In genomic region chr3:19348929-19349564, GRCh38 we compare ENCODE assay signal across 9 cellular contexts.
DNase-seq lines count a peak whose midpoint lies in the region; ATAC-seq and TF ChIP-seq lines count a peak whose summit lies in the region.
"Had no signal": no experiment of that assay in that cellular context is flagged by ENCODE, and none has a peak within 500 bp of the region (broad histone marks: within the 10 kb centered on the region; RNA-seq: fewer than 3 reads in every experiment).

No MANE protein-coding gene starts in this region.

- peak; percentile 56 for TF ChIP-seq CTCF in Calu3 (IDR thresholded peaks at IDR 0.05; ENCODE audit: unreplicated experiment)
- peak; percentile 54 for TF ChIP-seq CTCF in fibroblast of villous mesenchyme (IDR thresholded peaks at IDR 0.05; ENCODE audit: insufficient read depth, low read depth, low read length)

- no peaks in the 10 kb centered on the region for H3K9me3 Mint-ChIP-seq in Calu3 (ENCODE audit: low read depth, unreplicated experiment)
- H3K9me3 Mint-ChIP-seq in stimulated activated naive CD8-positive, alpha-beta T cell treated with anti-CD3 and anti-CD28 coated beads, Interleukin-15, amount 100 ng/mL, for 72 hours = no peaks in the 10 kb centered on the region
- H3K9me3 Mint-ChIP-seq: T-helper 1 cell treated with Interleukin-12 subunit alpha and Interleukin-12 subunit beta and Interleukin-4 antibody, amounts not matched to agents 30 μg/mL and 1 μg/mL, for 36 hours had no signal

- H3K4me1 Mint-ChIP-seq in Calu3 (ENCODE audit: low read depth, unreplicated experiment) = no peaks in the 10 kb centered on the region
- no peaks in the 10 kb centered on the region for H3K4me1 Mint-ChIP-seq in stimulated activated naive CD8-positive, alpha-beta T cell treated with anti-CD3 and anti-CD28 coated beads, Interleukin-15, amount 100 ng/mL, for 72 hours

- H3K27me3 Mint-ChIP-seq in Calu3 (ENCODE audit: unreplicated experiment) = no peaks in the 10 kb centered on the region
- no peaks in the 10 kb centered on the region for H3K27me3 Mint-ChIP-seq in stimulated activated naive CD8-positive, alpha-beta T cell treated with anti-CD3 and anti-CD28 coated beads, Interleukin-15, amount 100 ng/mL, for 72 hours

- H3K4me3 ChIP-seq in fibroblast of villous mesenchyme (ENCODE audit: low read depth, low read length) = no peak overlapping the region

- H3K27ac Mint-ChIP-seq in Calu3 (ENCODE audit: unreplicated experiment) = no peak overlapping the region
- no peak overlapping the region for H3K27ac Mint-ChIP-seq in stimulated activated naive CD8-positive, alpha-beta T cell treated with anti-CD3 and anti-CD28 coated beads, Interleukin-15, amount 100 ng/mL, for 72 hours
- H3K27ac Mint-ChIP-seq: T-helper 1 cell treated with Interleukin-12 subunit alpha and Interleukin-12 subunit beta and Interleukin-4 antibody, amounts not matched to agents 30 μg/mL and 1 μg/mL, for 36 hours had no signal

- CTCF ChIA-PET in Calu3 (lab: Charles Lee) = interaction anchor here (0.5 to 1.5 kb wide), 9 partner anchors 14 to 650 kb away, joined by 3 to 31 read pairs (median 4); no protein-coding TSS in a partner anchor

- H3K36me3 Mint-ChIP-seq in Calu3 (ENCODE audit: insufficient read depth, unreplicated experiment) = no peaks in the 10 kb centered on the region

- H3K4me3 Mint-ChIP-seq in Calu3 (ENCODE audit: low read depth, unreplicated experiment) = no peak overlapping the region
- H3K4me3 Mint-ChIP-seq in stimulated activated naive CD8-positive, alpha-beta T cell treated with anti-CD3 and anti-CD28 coated beads, Interleukin-15, amount 100 ng/mL, for 72 hours = no peak overlapping the region
- H3K4me3 Mint-ChIP-seq: T-helper 1 cell treated with Interleukin-12 subunit alpha and Interleukin-12 subunit beta and Interleukin-4 antibody, amounts not matched to agents 30 μg/mL and 1 μg/mL, for 36 hours had no signal

- no TSS peak for BruUV-seq in Calu3 (replicated peaks; lab: Mats Ljungman, UMichigan)

- DNase-seq in Calu3 (peak; percentile 19), RPMI7951 (ENCODE audit: low read depth) (peak; percentile 1), fibroblast of villous mesenchyme (ENCODE audit: low read depth) (peak; percentile 7), NCI-H128 (lab: John Stamatoyannopoulos, UW; ENCODE audit: unreplicated experiment) (no peak), NOMO-1 treated with DMSO at 0.1 percent for 48 hours (lab: John Stamatoyannopoulos, UW; ENCODE audit: unreplicated experiment) (no peak)
- peak in 1 of 2 donors; percentile 13 for DNase-seq in stimulated activated naive CD8-positive, alpha-beta T cell treated with anti-CD3 and anti-CD28 coated beads, Interleukin-15, amount 100 ng/mL, for 72 hours

- ATAC-seq in GM18873 (IDR thresholded peaks at IDR 0.05; ENCODE audit: low FRiP score, unreplicated experiment) (peak; percentile 45), HG03097 (IDR thresholded peaks at IDR 0.05; ENCODE audit: low FRiP score, unreplicated experiment) (peak; percentile 52)
- ATAC-seq in stimulated activated naive CD8-positive, alpha-beta T cell treated with anti-CD3 and anti-CD28 coated beads, Interleukin-15, amount 100 ng/mL, for 72 hours = peak; percentile 65

- intact Hi-C loops in Calu3 (cut with micrococcal nuclease; ENCODE audit: unreplicated experiment) = loop anchor here (1.0 to 5.0 kb wide), 3 partner anchors 194 to 518 kb away; no protein-coding TSS in a partner anchor

Comparison
In these comparisons a context has a peak if more than half of its experiments do, and no peak if none do; other contexts are left out.
1. DNase-seq: peak in Calu3 (single experiment), RPMI7951 (single experiment) and fibroblast of villous mesenchyme (single experiment); none in NCI-H128 (single experiment) and NOMO-1 treated with DMSO at 0.1 percent for 48 hours (single experiment).
2. Peak in every context shown above with its lines, with median percentiles within 50 percentile points of each other: ATAC-seq.